Comparison of ENCODE assay signal across 8 cellular contexts in the genomic region with DNA sequence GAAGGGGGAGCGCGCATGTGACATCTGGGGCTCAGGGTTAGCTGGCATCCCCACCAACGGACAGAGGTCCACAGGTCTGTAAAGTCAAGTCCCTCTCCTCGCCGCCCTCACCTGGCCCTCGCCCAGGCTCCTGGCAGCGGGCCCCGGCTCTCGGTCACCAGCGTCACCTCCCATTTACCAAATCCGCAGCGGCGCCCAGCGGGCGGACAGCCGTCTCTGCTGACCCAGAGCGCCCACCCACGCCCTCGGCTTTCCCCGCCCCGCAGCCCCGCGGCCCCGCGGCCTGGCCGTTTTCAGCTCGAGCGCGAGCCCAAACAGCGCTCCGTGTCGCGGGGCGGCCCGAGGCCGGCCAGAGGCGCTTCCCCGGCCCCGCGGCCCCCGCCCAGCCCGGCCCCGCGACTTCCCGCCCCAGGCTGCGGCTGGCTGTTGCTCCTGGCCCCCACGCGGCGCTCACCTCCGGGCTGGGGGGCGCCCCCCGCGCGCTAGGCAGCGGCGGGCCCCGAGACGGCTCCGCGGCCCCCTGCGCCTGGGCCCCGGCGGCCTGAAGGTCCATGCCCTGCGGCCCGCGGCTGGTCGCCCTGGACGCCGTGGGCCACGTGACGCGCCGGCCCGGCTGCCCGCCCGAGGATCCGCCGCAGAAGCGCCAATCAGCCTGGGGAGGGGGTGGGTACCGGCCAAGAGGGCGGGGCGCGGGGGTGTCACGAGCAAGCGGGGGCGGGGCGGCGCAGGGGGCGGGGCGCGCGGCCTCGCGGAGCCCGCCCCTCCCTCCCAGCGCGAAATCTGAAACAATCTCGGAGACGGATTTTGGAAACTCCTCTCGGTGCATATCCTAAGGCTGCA. TPM values are rescaled to one million over a fixed set of nuclear protein-coding genes. Genes with fewer than 3 reads are reported as not detected.
A peak's percentile ranks its signal among the peaks of the same experiment; 100 is the strongest.
DNase-seq lines count a peak whose midpoint lies in the region; ATAC-seq and TF ChIP-seq lines count a peak whose summit lies in the region.

Gene COPRS (minus strand): TSS at position 598 of the 840 bp plus-strand sequence. CDS start 45 bp downstream, at position 553.

- no peaks in the 10 kb centered on the region; the same call in 1 of the 2 replicates for H3K36me3 ChIP-seq in BE2C

- DNase-seq in BE2C = peak; percentile 88
- peak; percentile 81 for DNase-seq in HuH-7.5 (ENCODE audit: low spot score)
- DNase-seq in RPMI7951 (ENCODE audit: low read depth) = peak; percentile 81
- DNase-seq in activated T-helper 1 cell treated with anti-CD3 and anti-CD28 coated beads, Interleukin-12 subunit alpha, Interleukin-12 subunit beta, Interleukin-2, Interleukin-4 antibody, amounts not matched to agents 30 ng/mL and 10 ng/mL and 1 ng/mL, durations not matched to agents 14 hours and 24 hours and 36 hours (ENCODE audit: low spot score) = peak; percentile 74
- DNase-seq in fibroblast of gingiva (ENCODE audit: low read depth) = peak; percentile 90
- DNase-seq in naive B cell = peak; percentile 75
- DNase-seq in stimulated activated effector memory CD8-positive, alpha-beta T cell treated with anti-CD3 and anti-CD28 coated beads, Interleukin-12 subunit alpha, Interleukin-12 subunit beta, amount 100 ng/mL, for 72 hours (ENCODE audit: low spot score in 2 of 2) = peak; percentile 63 to 83

- H3K27ac Mint-ChIP-seq in activated T-helper 1 cell treated with anti-CD3 and anti-CD28 coated beads, Interleukin-12 subunit alpha, Interleukin-12 subunit beta, Interleukin-2, Interleukin-4 antibody, amounts not matched to agents 30 ng/mL and 10 ng/mL and 1 ng/mL, durations not matched to agents 14 hours and 24 hours and 36 hours = peak within 1 kb of the TSS; percentile 82
- peak within 1 kb of the TSS in 5 of 6 donors; percentile 46 to 96 (median 91) for H3K27ac Mint-ChIP-seq in naive B cell
- peak within 1 kb of the TSS; percentile 74 for H3K27ac Mint-ChIP-seq in stimulated activated effector memory CD8-positive, alpha-beta T cell treated with anti-CD3 and anti-CD28 coated beads, Interleukin-12 subunit alpha, Interleukin-12 subunit beta, amount 100 ng/mL, for 72 hours

- no peaks in the 10 kb centered on the region for H3K27me3 ChIP-seq in BE2C

- peak; percentile 68 for ATAC-seq in GM19351 (IDR thresholded peaks at IDR 0.05; ENCODE audit: unreplicated experiment)
- ATAC-seq in naive B cell (ENCODE audit: low read depth in 2 of 2) = peak; percentile 83 to 87
- peak; percentile 89 for ATAC-seq in stimulated activated effector memory CD8-positive, alpha-beta T cell treated with anti-CD3 and anti-CD28 coated beads, Interleukin-12 subunit alpha, Interleukin-12 subunit beta, amount 100 ng/mL, for 72 hours

- peak within 1 kb of the TSS; percentile 83 for H3K4me3 Mint-ChIP-seq in activated T-helper 1 cell treated with anti-CD3 and anti-CD28 coated beads, Interleukin-12 subunit alpha, Interleukin-12 subunit beta, Interleukin-2, Interleukin-4 antibody, amounts not matched to agents 30 ng/mL and 10 ng/mL and 1 ng/mL, durations not matched to agents 14 hours and 24 hours and 36 hours
- H3K4me3 Mint-ChIP-seq in naive B cell = peak within 1 kb of the TSS; percentile 73 to 96 (median 90)
- peak within 1 kb of the TSS; percentile 72 for H3K4me3 Mint-ChIP-seq in stimulated activated effector memory CD8-positive, alpha-beta T cell treated with anti-CD3 and anti-CD28 coated beads, Interleukin-12 subunit alpha, Interleukin-12 subunit beta, amount 100 ng/mL, for 72 hours

- no peak for TF ChIP-seq CTCF in BE2C (IDR thresholded peaks at IDR 0.05; ENCODE audit: low read depth, low read length)

- H3K4me1 Mint-ChIP-seq in activated T-helper 1 cell treated with anti-CD3 and anti-CD28 coated beads, Interleukin-12 subunit alpha, Interleukin-12 subunit beta, Interleukin-2, Interleukin-4 antibody, amounts not matched to agents 30 ng/mL and 10 ng/mL and 1 ng/mL, durations not matched to agents 14 hours and 24 hours and 36 hours (ENCODE audit: low read depth) = peaks cover 28% of the 10 kb centered on the region
- H3K4me1 Mint-ChIP-seq in naive B cell = peaks cover 16 to 27% (median 24%) of the 10 kb centered on the region in 3 donors
- H3K4me1 Mint-ChIP-seq in stimulated activated effector memory CD8-positive, alpha-beta T cell treated with anti-CD3 and anti-CD28 coated beads, Interleukin-12 subunit alpha, Interleukin-12 subunit beta, amount 100 ng/mL, for 72 hours = peaks cover 33% of the 10 kb centered on the region

- no peaks in the 10 kb centered on the region for H3K4me1 ChIP-seq in BE2C

- H3K27me3 Mint-ChIP-seq in activated T-helper 1 cell treated with anti-CD3 and anti-CD28 coated beads, Interleukin-12 subunit alpha, Interleukin-12 subunit beta, Interleukin-2, Interleukin-4 antibody, amounts not matched to agents 30 ng/mL and 10 ng/mL and 1 ng/mL, durations not matched to agents 14 hours and 24 hours and 36 hours (ENCODE audit: insufficient read depth) = peaks cover 2% of the 10 kb centered on the region
- H3K27me3 Mint-ChIP-seq in naive B cell = no peaks in the 10 kb centered on the region

- H3K4me3 ChIP-seq in BE2C (ENCODE audit: low read depth, low read length) = peak within 1 kb of the TSS; percentile 65

- no peaks in the 10 kb centered on the region for H3K9me3 Mint-ChIP-seq in activated T-helper 1 cell treated with anti-CD3 and anti-CD28 coated beads, Interleukin-12 subunit alpha, Interleukin-12 subunit beta, Interleukin-2, Interleukin-4 antibody, amounts not matched to agents 30 ng/mL and 10 ng/mL and 1 ng/mL, durations not matched to agents 14 hours and 24 hours and 36 hours
- H3K9me3 Mint-ChIP-seq in naive B cell = no peaks in the 10 kb centered on the region
- H3K9me3 Mint-ChIP-seq in stimulated activated effector memory CD8-positive, alpha-beta T cell treated with anti-CD3 and anti-CD28 coated beads, Interleukin-12 subunit alpha, Interleukin-12 subunit beta, amount 100 ng/mL, for 72 hours = no peaks in the 10 kb centered on the region

- peaks cover 21% of the 10 kb centered on the region for H3K36me3 Mint-ChIP-seq in activated T-helper 1 cell treated with anti-CD3 and anti-CD28 coated beads, Interleukin-12 subunit alpha, Interleukin-12 subunit beta, Interleukin-2, Interleukin-4 antibody, amounts not matched to agents 30 ng/mL and 10 ng/mL and 1 ng/mL, durations not matched to agents 14 hours and 24 hours and 36 hours (ENCODE audit: low read depth)
- peaks cover 0 to 7% of the 10 kb centered on the region in 2 donors for H3K36me3 Mint-ChIP-seq in naive B cell
- H3K36me3 Mint-ChIP-seq in stimulated activated effector memory CD8-positive, alpha-beta T cell treated with anti-CD3 and anti-CD28 coated beads, Interleukin-12 subunit alpha, Interleukin-12 subunit beta, amount 100 ng/mL, for 72 hours = peaks cover 64% of the 10 kb centered on the region

- H3K9me3 ChIP-seq in BE2C = no peaks in the 10 kb centered on the region

- intact Hi-C loops in activated T-helper 1 cell treated with anti-CD3 and anti-CD28 coated beads, Interleukin-12 subunit alpha, Interleukin-12 subunit beta, Interleukin-2, Interleukin-4 antibody, amounts not matched to agents 30 ng/mL and 10 ng/mL and 1 ng/mL, durations not matched to agents 14 hours and 24 hours and 36 hours (cut with micrococcal nuclease) = loop anchor here (1.0 to 5.0 kb wide), 3 partner anchors 42 to 367 kb away; partner anchors contain the start of gene UTP6

RNA-seq across cellular contexts. Expression of gene COPRS, which starts in this region (rescaled TPM):
- polyA plus RNA-seq in BE2C (2012; ENCODE audit: insufficient read depth, insufficient read length, low read depth) = 14.8 TPM
- total RNA-seq in RPMI7951 (2014; rRNA removed; shearing (Covaris generic)) = 148 and 171 TPM in 2 replicates
- 62.2 and 64.6 TPM in 2 replicates for total RNA-seq in activated T-helper 1 cell treated with anti-CD3 and anti-CD28 coated beads, Interleukin-12 subunit alpha, Interleukin-12 subunit beta, Interleukin-2, Interleukin-4 antibody, amounts not matched to agents 30 ng/mL and 10 ng/mL and 1 ng/mL, durations not matched to agents 14 hours and 24 hours and 36 hours
- 10 to 100 TPM; 63.0 to 81.4 (median 66.9) TPM for polyA plus RNA-seq in naive B cell (ENCODE audit: low read depth in 6 of 6)

Comparison
In these comparisons a context has a peak if more than half of its experiments do, and no peak if none do; other contexts are left out.
1. Peak in every context shown above with its lines: DNase-seq, ATAC-seq and H3K4me3 ChIP-seq.